ENCODE assay signal across 1 cellular context in the genomic region with DNA sequence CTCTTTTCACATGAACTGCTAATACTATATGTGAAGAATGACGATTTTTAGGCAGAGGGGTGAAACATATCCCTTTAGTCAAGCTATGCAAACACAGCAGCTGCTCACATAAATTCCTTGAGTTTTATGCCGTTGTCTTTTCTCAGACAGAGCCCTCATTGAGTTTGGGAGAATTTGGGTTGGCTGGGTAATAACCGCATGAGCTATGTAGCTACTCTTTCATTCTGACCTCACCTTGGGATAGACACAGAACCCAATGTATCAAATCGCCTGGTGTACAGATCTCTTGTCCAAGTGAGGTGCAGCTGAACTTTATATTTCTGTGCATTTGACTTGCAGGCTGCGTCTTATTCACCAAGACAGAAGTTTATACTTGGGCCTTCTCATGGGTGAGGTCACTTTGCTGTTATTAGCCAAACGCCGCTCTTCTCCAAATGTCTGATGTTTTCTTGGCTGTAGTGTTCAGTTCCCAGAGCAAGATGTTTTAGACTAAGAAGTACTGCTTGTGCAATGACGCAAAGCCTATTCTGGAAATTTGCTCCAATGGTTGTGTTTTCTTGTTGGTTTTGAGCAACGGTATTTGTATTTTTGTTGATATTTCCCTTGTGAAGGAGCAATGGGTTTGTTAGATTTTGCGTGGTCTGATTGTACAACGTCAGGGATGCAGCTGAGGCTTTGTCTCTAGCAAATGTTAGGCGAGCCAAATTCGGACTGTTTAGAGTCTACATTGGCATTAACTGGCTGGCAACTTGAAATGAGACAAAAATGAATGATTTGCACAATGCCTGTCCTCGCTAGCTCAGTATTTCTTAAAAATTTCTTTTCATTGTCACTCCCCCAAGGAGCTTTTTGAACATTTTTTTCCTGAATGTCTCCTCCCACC.
TF ChIP-seq lines count a peak whose summit lies in the region.

No MANE protein-coding gene starts in this region.

TF ChIP-seq in WTC11, 78 proteins besides CTCF, POLR2A, EP300 and RAD21:
- no peak for TF ChIP-seq NR1H2 (CRISPR knock-in tag; IDR thresholded peaks at IDR 0.05)
- TF ChIP-seq EMX1 (CRISPR knock-in tag; IDR thresholded peaks at IDR 0.05) = no peak
- TF ChIP-seq ERG (CRISPR knock-in tag; IDR thresholded peaks at IDR 0.05) = no peak
- TF ChIP-seq, protein P1, sequence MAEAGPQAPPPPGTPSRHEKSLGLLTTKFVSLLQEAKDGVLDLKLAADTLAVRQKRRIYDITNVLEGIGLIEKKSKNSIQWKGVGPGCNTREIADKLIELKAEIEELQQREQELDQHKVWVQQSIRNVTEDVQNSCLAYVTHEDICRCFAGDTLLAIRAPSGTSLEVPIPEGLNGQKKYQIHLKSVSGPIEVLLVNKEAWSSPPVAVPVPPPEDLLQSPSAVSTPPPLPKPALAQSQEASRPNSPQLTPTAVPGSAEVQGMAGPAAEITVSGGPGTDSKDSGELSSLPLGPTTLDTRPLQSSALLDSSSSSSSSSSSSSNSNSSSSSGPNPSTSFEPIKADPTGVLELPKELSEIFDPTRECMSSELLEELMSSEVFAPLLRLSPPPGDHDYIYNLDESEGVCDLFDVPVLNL (CRISPR knock-in tag; IDR thresholded peaks at IDR 0.05; ENCODE audit: borderline replicate concordance, low read depth) = no peak
TF ChIP-seq in WTC11: peak in this region for 0.
